Comparison of ENCODE assay signal across 1 cellular context in the genomic region with DNA sequence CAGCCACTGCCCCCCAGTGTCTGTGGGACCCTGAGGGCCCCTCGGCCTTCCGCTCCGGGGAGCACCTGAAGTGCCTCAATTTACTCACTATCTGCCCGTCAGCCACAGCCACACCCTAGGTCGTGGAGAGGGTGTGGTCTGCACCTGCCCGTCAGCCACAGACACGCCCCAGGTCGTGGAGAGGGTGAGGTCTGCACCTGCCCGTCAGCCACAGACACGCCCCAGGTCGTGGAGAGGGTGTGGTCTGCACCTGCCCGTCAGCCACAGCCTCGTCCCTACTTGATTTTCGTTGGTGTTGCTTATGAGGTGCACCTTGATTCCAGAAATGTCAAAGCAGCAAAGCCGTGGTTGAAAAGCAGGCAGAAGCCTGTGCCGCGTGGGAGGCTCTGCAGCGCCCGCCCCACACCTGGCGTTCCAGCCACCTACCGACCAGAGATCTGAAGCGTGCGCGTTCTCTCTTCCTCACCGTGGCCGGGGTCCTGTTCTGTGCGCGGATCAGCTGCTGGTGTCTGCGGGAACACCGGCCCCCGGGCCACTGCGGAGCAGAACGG.
TF ChIP-seq lines count a peak whose summit lies in the region.

No MANE protein-coding gene starts in this region.

TF ChIP-seq in HepG2, 621 proteins besides CTCF, POLR2A, EP300 and RAD21 (continued from another document):
- TF ChIP-seq, protein P1, sequence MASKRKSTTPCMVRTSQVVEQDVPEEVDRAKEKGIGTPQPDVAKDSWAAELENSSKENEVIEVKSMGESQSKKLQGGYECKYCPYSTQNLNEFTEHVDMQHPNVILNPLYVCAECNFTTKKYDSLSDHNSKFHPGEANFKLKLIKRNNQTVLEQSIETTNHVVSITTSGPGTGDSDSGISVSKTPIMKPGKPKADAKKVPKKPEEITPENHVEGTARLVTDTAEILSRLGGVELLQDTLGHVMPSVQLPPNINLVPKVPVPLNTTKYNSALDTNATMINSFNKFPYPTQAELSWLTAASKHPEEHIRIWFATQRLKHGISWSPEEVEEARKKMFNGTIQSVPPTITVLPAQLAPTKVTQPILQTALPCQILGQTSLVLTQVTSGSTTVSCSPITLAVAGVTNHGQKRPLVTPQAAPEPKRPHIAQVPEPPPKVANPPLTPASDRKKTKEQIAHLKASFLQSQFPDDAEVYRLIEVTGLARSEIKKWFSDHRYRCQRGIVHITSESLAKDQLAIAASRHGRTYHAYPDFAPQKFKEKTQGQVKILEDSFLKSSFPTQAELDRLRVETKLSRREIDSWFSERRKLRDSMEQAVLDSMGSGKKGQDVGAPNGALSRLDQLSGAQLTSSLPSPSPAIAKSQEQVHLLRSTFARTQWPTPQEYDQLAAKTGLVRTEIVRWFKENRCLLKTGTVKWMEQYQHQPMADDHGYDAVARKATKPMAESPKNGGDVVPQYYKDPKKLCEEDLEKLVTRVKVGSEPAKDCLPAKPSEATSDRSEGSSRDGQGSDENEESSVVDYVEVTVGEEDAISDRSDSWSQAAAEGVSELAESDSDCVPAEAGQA (IDR thresholded peaks at IDR 0.05; ENCODE audit: low read depth) = no peak
- TF ChIP-seq, protein P1 (CRISPR knock-in tag; IDR thresholded peaks at IDR 0.05; ENCODE audit: borderline replicate concordance) = no peak
- TF ChIP-seq ZNF616 (CRISPR knock-in tag; IDR thresholded peaks at IDR 0.05; ENCODE audit: low read depth) = 0 out of 2 replicates have a peak, but pooled peaks have one; percentile 55
- no peak for TF ChIP-seq NFRKB (IDR thresholded peaks at IDR 0.05)
- TF ChIP-seq MAFK (conservative IDR thresholded peaks at IDR 0.05 in 1 of 2, IDR thresholded peaks at IDR 0.05 in 1 of 2; ENCODE audit: low read length in 2 of 2) = no peak
- no peak for TF ChIP-seq ZNF737 (CRISPR knock-in tag; IDR thresholded peaks at IDR 0.05; ENCODE audit: borderline replicate concordance)
- no peak for TF ChIP-seq ZNF224 (CRISPR knock-in tag; IDR thresholded peaks at IDR 0.05)
- TF ChIP-seq XRCC5 (optimal IDR thresholded peaks at IDR 0.05; ENCODE audit: low read length) = no peak
- TF ChIP-seq KAT7 (CRISPR knock-in tag; IDR thresholded peaks at IDR 0.05; ENCODE audit: borderline replicate concordance) = no peak
- TF ChIP-seq NCOA2 (CRISPR knock-in tag; IDR thresholded peaks at IDR 0.05) = no peak
- TF ChIP-seq RNF2 (conservative IDR thresholded peaks at IDR 0.05; ENCODE audit: low read depth) = 0 out of 2 replicates have a peak, but pooled peaks have one; percentile 49
- no peak for TF ChIP-seq NFATC3 (CRISPR knock-in tag; IDR thresholded peaks at IDR 0.05)
- TF ChIP-seq MAFF (IDR thresholded peaks at IDR 0.05; ENCODE audit: low read depth, low read length) = no peak
- TF ChIP-seq ZSCAN31 (CRISPR knock-in tag; IDR thresholded peaks at IDR 0.05; ENCODE audit: low read depth) = no peak
- no peak for TF ChIP-seq ZNF235 (CRISPR knock-in tag; IDR thresholded peaks at IDR 0.05; ENCODE audit: borderline replicate concordance)
